Comparison of ENCODE assay signal across 8 cellular contexts in the genomic region with DNA sequence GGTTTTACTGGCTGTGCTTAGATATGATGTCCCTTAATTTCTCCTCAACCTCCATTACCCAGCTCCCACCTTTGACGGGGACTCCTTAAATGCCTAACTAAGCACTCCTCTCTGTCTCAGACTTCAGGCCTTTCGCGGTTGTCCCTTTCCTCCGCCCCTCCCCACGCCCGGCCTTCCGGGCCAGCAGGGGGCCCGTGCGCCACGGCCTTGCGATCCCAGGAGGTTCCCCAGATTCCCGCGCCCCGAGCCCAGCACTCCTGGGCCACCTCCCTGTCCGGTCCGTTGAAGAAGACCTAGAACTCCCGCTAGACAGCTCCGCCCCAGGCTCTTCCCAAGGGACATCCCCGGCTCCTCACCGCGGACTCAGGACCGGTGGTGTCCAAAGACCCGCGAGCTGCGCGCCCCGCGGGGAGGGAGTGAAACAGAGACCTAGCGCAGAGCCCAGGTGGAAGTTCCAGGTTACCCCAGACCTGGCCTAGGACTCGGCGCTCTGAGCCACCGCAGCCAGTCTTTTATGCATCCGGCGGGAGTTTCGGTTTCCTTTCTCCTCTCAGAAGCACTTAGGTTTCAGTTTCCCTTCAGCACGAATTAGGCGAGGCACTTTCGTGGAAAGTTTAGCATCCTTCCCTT. TPM values are rescaled to one million over a fixed set of nuclear protein-coding genes. Genes with fewer than 3 reads are reported as not detected.
DNase-seq lines count a peak whose midpoint lies in the region; ATAC-seq and TF ChIP-seq lines count a peak whose summit lies in the region.

Gene DDX60 (minus strand): TSS at position 487 of the 630 bp plus-strand sequence. CDS start 7,493 bp downstream, outside the sequence.

- CTCF ChIA-PET in T-cell (lab: Charles Lee), result interaction anchor here in 1 of 2 donors (0.7 to 2.2 kb wide), 3 partner anchors 162 to 1295 kb away, joined by 3 to 8 read pairs (median 7); partner anchors contain the start of genes CBR4, DDX60L and NEK1

- peak; percentile 91 to 96 (median 92) for ATAC-seq in T-cell (replicated peaks in 1 of 4)

- H3K4me3 Mint-ChIP-seq in H9 (peak within 1 kb of the TSS; percentile 83 to 84), T-cell (peak within 1 kb of the TSS; percentile 94 to 95 (median 94))

- peak within 1 kb of the TSS; percentile 71 for H3K18ac ChIP-seq in H9 (ENCODE audit: insufficient read length, low read depth, low read length)

- DNase-seq in GM06990 (ENCODE audit: extremely low read depth, insufficient read length) (peak; percentile 83), H9 (peak; percentile 71), T-cell (peak; percentile 57 to 88 (median 81)), amniotic epithelial cell (ENCODE audit: low read depth) (peak; percentile 72), left ventricle myocardium inferior (peak; percentile 74), prostate gland (ENCODE audit: low spot score) (peak; percentile 83), ureter (ENCODE audit: low spot score) (peak; percentile 78)

- H3K27me3 ChIP-seq in GM06990 (replicated peaks; ENCODE audit: control insufficient read depth, insufficient read depth, low read length), result no peaks in the 10 kb centered on the region
- no peaks in the 10 kb centered on the region for H3K27me3 ChIP-seq in H9 (ENCODE audit: insufficient read depth, low read length)
- no peaks in the 10 kb centered on the region for H3K27me3 ChIP-seq in Loucy (ENCODE audit: insufficient read depth, low read length, poor library complexity, severe bottlenecking)
- H3K27me3 ChIP-seq in left ventricle myocardium inferior (ENCODE audit: low read depth), result no peaks in the 10 kb centered on the region
- H3K27me3 ChIP-seq in prostate gland (replicated peaks; ENCODE audit: insufficient read depth), result no peaks in the 10 kb centered on the region

- H3K36me3 Mint-ChIP-seq in H9 (ENCODE audit: insufficient read depth in 1 of 3, low read depth in 3 of 3) (no peaks in the 10 kb centered on the region; a peak in 1 of 7 replicates), T-cell (peaks cover 15% of the 10 kb centered on the region)

- H3K23ac ChIP-seq in H9 (ENCODE audit: insufficient read length, low read depth, low read length), result no peak within 1 kb of the TSS

- H3K36me3 ChIP-seq in GM06990 (ENCODE audit: control insufficient read depth, insufficient read depth, low read length) (no peaks in the 10 kb centered on the region), Loucy (ENCODE audit: insufficient read depth, low read length) (no peaks in the 10 kb centered on the region), left ventricle myocardium inferior (no peaks in the 10 kb centered on the region), prostate gland (no peaks in the 10 kb centered on the region)

- H3K79me2 ChIP-seq in H9 (ENCODE audit: insufficient read depth, low read length), result no peaks in the 10 kb centered on the region
- H3K79me2 ChIP-seq in Loucy (ENCODE audit: insufficient read depth, low read length), result no peaks in the 10 kb centered on the region

- H3K4me3 ChIP-seq in GM06990 (replicated peaks; ENCODE audit: low read depth, low read length), result peak within 1 kb of the TSS; percentile 68
- peak within 1 kb of the TSS; percentile 85 for H3K4me3 ChIP-seq in Loucy (ENCODE audit: low read length, poor library complexity, severe bottlenecking)
- H3K4me3 ChIP-seq in left ventricle myocardium inferior, result peak within 1 kb of the TSS; percentile 81
- H3K4me3 ChIP-seq in prostate gland, result peak within 1 kb of the TSS; percentile 56 to 84

- H3K23me2 ChIP-seq in H9 (ENCODE audit: insufficient read length, low read depth, low read length, poor library complexity, severe bottlenecking), result peaks cover 3% of the 10 kb centered on the region

- no peak within 1 kb of the TSS for H4K91ac ChIP-seq in H9 (ENCODE audit: insufficient read length, low read depth, low read length)

- H4K8ac ChIP-seq in H9 (replicated peaks; ENCODE audit: insufficient read length, low read depth, low read length), result no peak within 1 kb of the TSS

- no CpG with 5 or more reads among the region's 38 CpGs for WGBS in H9 (ENCODE audit: extremely low coverage, insufficient read length, low lambda C conversion rate)
- WGBS in prostate gland, result under 1% methylated on average over 30 of the region's 38 CpGs

- H3K9me3 ChIP-seq in H9 (ENCODE audit: control insufficient read depth, low read depth, low read length), result no peaks in the 10 kb centered on the region
- no peaks in the 10 kb centered on the region for H3K9me3 ChIP-seq in Loucy (ENCODE audit: insufficient read depth, low read depth, low read length)
- no peaks in the 10 kb centered on the region for H3K9me3 ChIP-seq in left ventricle myocardium inferior (replicated peaks)
- H3K9me3 ChIP-seq in prostate gland, result no peaks in the 10 kb centered on the region

- H3K9me3 Mint-ChIP-seq in H9 (no peaks in the 10 kb centered on the region; a peak in 1 of 5 replicates), T-cell (no peaks in the 10 kb centered on the region)

- no peak within 1 kb of the TSS for H4K5ac ChIP-seq in H9 (ENCODE audit: insufficient read length, low read depth, low read length)

- peaks cover 5% of the 10 kb centered on the region; the same call in 1 of the 2 replicates for H3K4me1 ChIP-seq in H9 (ENCODE audit: insufficient read depth, low read length)
- peaks cover 16% of the 10 kb centered on the region for H3K4me1 ChIP-seq in Loucy (ENCODE audit: insufficient read depth, low read length, poor library complexity, severe bottlenecking)
- peaks cover 27% of the 10 kb centered on the region for H3K4me1 ChIP-seq in left ventricle myocardium inferior
- no peaks in the 10 kb centered on the region for H3K4me1 ChIP-seq in prostate gland (replicated peaks)

- no peaks in the 10 kb centered on the region for H3K79me1 ChIP-seq in H9 (ENCODE audit: insufficient read depth, low read depth, low read length, poor library complexity, severe bottlenecking)

- no peak within 1 kb of the TSS for H2BK12ac ChIP-seq in H9 (ENCODE audit: insufficient read length, low read depth, low read length)

- TF ChIP-seq CTCF in GM06990 (IDR thresholded peaks at IDR 0.05; ENCODE audit: insufficient read depth, low read length, poor library complexity, severe bottlenecking) (peak; percentile 46), H9 (conservative IDR thresholded peaks at IDR 0.05) (0 out of 3 replicates have a peak, but pooled peaks have one; percentile 14), Loucy (conservative IDR thresholded peaks at IDR 0.05; ENCODE audit: low read length) (peak; percentile 54), left ventricle myocardium inferior (IDR thresholded peaks at IDR 0.05; ENCODE audit: borderline replicate concordance) (peak; percentile 73), prostate gland (IDR thresholded peaks at IDR 0.05) (peak in 3 of 4 experiments; percentile 21 to 53 (median 38))

- H3K9ac ChIP-seq in H9 (ENCODE audit: extremely low read depth, insufficient read length, low read length) (peak within 1 kb of the TSS; percentile 50), Loucy (ENCODE audit: low read depth, low read length, poor library complexity, severe bottlenecking) (peak within 1 kb of the TSS; percentile 93)

- H3K56ac ChIP-seq in H9 (ENCODE audit: insufficient read length, low read depth, low read length), result no peak within 1 kb of the TSS

- H4K20me1 ChIP-seq in H9 (ENCODE audit: control insufficient read depth, insufficient read depth, insufficient read length), result no peaks in the 10 kb centered on the region
- H4K20me1 ChIP-seq in Loucy (ENCODE audit: insufficient read depth, low read length, poor library complexity, severe bottlenecking), result no peaks in the 10 kb centered on the region

- no peak within 1 kb of the TSS for H2AK5ac ChIP-seq in H9 (ENCODE audit: insufficient read length, low read length)

- intact Hi-C loops in left ventricle myocardium inferior (cut with micrococcal nuclease) (loop anchor here (5.0 kb wide), 1 partner anchor 164 kb away; the partner anchor contains the start of gene DDX60L), prostate gland (cut with DNase I) (loop anchor here (2.0 kb wide), 1 partner anchor 162 kb away; the partner anchor contains the start of gene DDX60L)

- H2BK15ac ChIP-seq in H9 (ENCODE audit: low read depth, low read length), result no peak within 1 kb of the TSS

- no peak within 1 kb of the TSS for H2BK5ac ChIP-seq in H9 (ENCODE audit: insufficient read length, low read length)

- H2BK20ac ChIP-seq in H9 (ENCODE audit: low read depth, low read length, poor library complexity, severe bottlenecking), result no peak within 1 kb of the TSS

- no peaks in the 10 kb centered on the region for H3K9me2 ChIP-seq in Loucy (replicated peaks; ENCODE audit: low read depth, low read length)

- H2AFZ ChIP-seq in H9 (ENCODE audit: low read length) (peak within 1 kb of the TSS; percentile 71), Loucy (ENCODE audit: low read length) (peak within 1 kb of the TSS; percentile 99)

- no peak within 1 kb of the TSS for H3T11ph ChIP-seq in H9 (ENCODE audit: low read length)

- peaks cover 28 to 29% of the 10 kb centered on the region in 2 experiments for H3K4me1 Mint-ChIP-seq in H9
- peaks cover 43 to 68% (median 59%) of the 10 kb centered on the region in 3 donors for H3K4me1 Mint-ChIP-seq in T-cell

- H3K14ac ChIP-seq in H9 (ENCODE audit: insufficient read depth, low read length), result peak within 1 kb of the TSS; percentile 62; the same call in 1 of the 2 replicates

- peak within 1 kb of the TSS; percentile 11 for H3K27ac ChIP-seq in H9 (ENCODE audit: insufficient read length, low read depth, low read length)
- H3K27ac ChIP-seq in left ventricle myocardium inferior (replicated peaks), result peak within 1 kb of the TSS; percentile 96
- peak within 1 kb of the TSS; percentile 96 to 99 for H3K27ac ChIP-seq in prostate gland

- no peak within 1 kb of the TSS; the same call in 1 of the 2 replicates for H3K4ac ChIP-seq in H9 (ENCODE audit: low read depth, low read length)

- H2BK120ac ChIP-seq in H9 (ENCODE audit: low read depth, low read length, poor library complexity, severe bottlenecking), result no peak within 1 kb of the TSS

- H3K27me3 Mint-ChIP-seq in H9 (ENCODE audit: low read depth) (peaks cover 5% of the 10 kb centered on the region), T-cell (no peaks in the 10 kb centered on the region)

- H3F3A ChIP-seq in Loucy (ENCODE audit: low read depth), result no peaks in the 10 kb centered on the region

- H3K4me2 ChIP-seq in H9 (ENCODE audit: insufficient read depth, insufficient read length, low read length) (peak within 1 kb of the TSS; percentile 55), Loucy (ENCODE audit: low read depth, low read length, poor library complexity, severe bottlenecking) (peak within 1 kb of the TSS; percentile 80)

- POLR2A ChIA-PET in T-cell (lab: Charles Lee), result interaction anchor here (0.5 to 1.0 kb wide), 4 partner anchors 70 to 1596 kb away, joined by 4 to 5 read pairs (median 5); partner anchors contain the start of genes CBR4 (in 1 of the 2) and DDX60L (in 1 of the 2)

- TF ChIP-seq POLR2A in prostate gland (IDR thresholded peaks at IDR 0.05), result no peak

- H3K27ac Mint-ChIP-seq in H9 (peak within 1 kb of the TSS; percentile 34 to 93 (median 77); a peak in 5 of 7 replicates), T-cell (peak within 1 kb of the TSS; percentile 98 to 99)

RNA-seq across cellular contexts. Expression of gene DDX60, which starts in this region (rescaled TPM):
- total RNA-seq in H9 (2021) (3.9 and 4.1 TPM in 2 replicates), T-cell (10 to 100 TPM; 21.9 to 34.9 (median 27.0) TPM), left ventricle myocardium inferior (5.3 TPM), prostate gland (10 to 100 TPM in 1 of 2 donors, 1 to 10 TPM in 1; 9.1 to 19.2 TPM), ureter (30.6 TPM)

Comparison
In these comparisons a context has a peak if more than half of its experiments do, and no peak if none do; other contexts are left out.
1. Peak in every context shown above with its lines: DNase-seq, ATAC-seq, H3K4me3 ChIP-seq and H3K27ac ChIP-seq.
2. CTCF ChIP-seq: peak in every context shown above with its lines; median percentile 73 in left ventricle myocardium inferior; 54 in Loucy; 46 in GM06990; 38 in prostate gland; 14 in H9.
3. H3K27ac ChIP-seq: peak in every context shown above with its lines; median percentile 98 in prostate gland; 96 in left ventricle myocardium inferior; 11 in H9.